32 cellular contexts compared by ENCODE assay signal in genomic region chrX:81925812-81926211, GRCh38.
DNase-seq lines count a peak whose midpoint lies in the region; ATAC-seq and TF ChIP-seq lines count a peak whose summit lies in the region.
"Had no signal": no experiment of that assay in that cellular context is flagged by ENCODE, and none has a peak within 500 bp of the region (broad histone marks: within the 10 kb centered on the region; RNA-seq: fewer than 3 reads in every experiment).

No MANE protein-coding gene starts in this region.

- H3K4me3 Mint-ChIP-seq in CD8-positive, alpha-beta T cell = no peak overlapping the region
- H3K4me3 Mint-ChIP-seq: B cell; CD14-positive monocyte; CD4-positive, alpha-beta memory T cell; CD4-positive, alpha-beta T cell; CD4-positive, CD25-positive, alpha-beta regulatory T cell; CD8-positive, alpha-beta memory T cell had no signal

- no peak overlapping the region for H3K27ac Mint-ChIP-seq in CD8-positive, alpha-beta T cell
- H3K27ac Mint-ChIP-seq: B cell; CD14-positive monocyte; CD4-positive, alpha-beta memory T cell; CD4-positive, alpha-beta T cell; CD4-positive, CD25-positive, alpha-beta regulatory T cell; CD8-positive, alpha-beta memory T cell had no signal

- H3K79me2 ChIP-seq in MM.1S (ENCODE audit: low read length) = no peaks in the 10 kb centered on the region

- CTCF ChIA-PET in CD8-positive, alpha-beta T cell (lab: Charles Lee) = no interaction called here

- H3K4me2 ChIP-seq in MM.1S (ENCODE audit: low read depth, low read length) = no peak overlapping the region
- H3K4me2 ChIP-seq: A549; BLaER1; BLaER1 treated with 17β-estradiol and CSF1 and Interleukin-3, amounts not matched to agents 10 nM and 100 nM had no signal

- H3K27ac ChIP-seq in MM.1S (ENCODE audit: low read length) (no peak overlapping the region), aorta (ENCODE audit: low read depth in 1 of 2, low read length in 2 of 2) (no peak overlapping the region)
- H3K27ac ChIP-seq in CD8-positive, alpha-beta T cell (ENCODE audit: low read depth, low read length) = no peak overlapping the region
- H3K27ac ChIP-seq: 22Rv1; A549; BLaER1; BLaER1 treated with 17β-estradiol and CSF1 and Interleukin-3, amounts not matched to agents 10 nM and 100 nM; C4-2B had no signal

- ATAC-seq in aorta (ENCODE audit: low FRiP score) (peak; percentile 19), HG03108 (IDR thresholded peaks at IDR 0.05; ENCODE audit: unreplicated experiment) (no peak)
- no peak for ATAC-seq in CD8-positive, alpha-beta T cell
- ATAC-seq: A549 had no signal

- no peaks in the 10 kb centered on the region for H3K9me2 ChIP-seq in MM.1S (replicated peaks; ENCODE audit: insufficient read depth, low read length)

- no peaks in the 10 kb centered on the region for H4K20me1 ChIP-seq in MM.1S (ENCODE audit: insufficient read depth, low read length)
- H4K20me1 ChIP-seq: BLaER1 had no signal

- no peak overlapping the region for H3K9ac ChIP-seq in MM.1S (ENCODE audit: low read length)
- H3K9ac ChIP-seq: BLaER1; BLaER1 treated with 17β-estradiol and CSF1 and Interleukin-3, amounts not matched to agents 10 nM and 100 nM had no signal

- POLR2A ChIA-PET in CD8-positive, alpha-beta T cell (lab: Charles Lee) = no interaction called here

- intact Hi-C loops in aorta (cut with DNase I) = no loop called here
- intact Hi-C loops in CD8-positive, alpha-beta T cell (cut with DNase I, micrococcal nuclease) = no loop called here

- no peaks in the 10 kb centered on the region for H3K4me1 Mint-ChIP-seq in CD8-positive, alpha-beta T cell (ENCODE audit: low read depth)
- H3K4me1 Mint-ChIP-seq: B cell; CD14-positive monocyte; CD4-positive, alpha-beta memory T cell; CD4-positive, CD25-positive, alpha-beta regulatory T cell; CD8-positive, alpha-beta memory T cell had no signal

- H3K27me3 ChIP-seq in MM.1S (replicated peaks; ENCODE audit: insufficient read depth, low read length) (no peaks in the 10 kb centered on the region), aorta (ENCODE audit: control insufficient read depth in 1 of 2, insufficient read depth in 2 of 2, low read length in 1 of 2) (no peaks in the 10 kb centered on the region)
- no peaks in the 10 kb centered on the region for H3K27me3 ChIP-seq in CD8-positive, alpha-beta T cell (ENCODE audit: insufficient read depth, low read length)
- H3K27me3 ChIP-seq: BE2C had no signal

- no peaks in the 10 kb centered on the region for H3K36me3 Mint-ChIP-seq in CD8-positive, alpha-beta T cell
- H3K36me3 Mint-ChIP-seq: CD14-positive monocyte; CD4-positive, alpha-beta memory T cell; CD4-positive, CD25-positive, alpha-beta regulatory T cell; CD8-positive, alpha-beta memory T cell had no signal

- no peak for TF ChIP-seq CTCF in MM.1S (IDR thresholded peaks at IDR 0.05; ENCODE audit: low read length)
- TF ChIP-seq CTCF in CD8-positive, alpha-beta T cell (IDR thresholded peaks at IDR 0.05) = no peak

- no peaks in the 10 kb centered on the region for H3K9me3 ChIP-seq in MM.1S (replicated peaks; ENCODE audit: insufficient read depth, low read length)
- no peaks in the 10 kb centered on the region for H3K9me3 ChIP-seq in aorta (ENCODE audit: control insufficient read depth, low read length)
- no peaks in the 10 kb centered on the region for H3K9me3 ChIP-seq in CD8-positive, alpha-beta T cell (ENCODE audit: low read length)
- H3K9me3 ChIP-seq: A549; BE2C; BLaER1; BLaER1 treated with 17β-estradiol and CSF1 and Interleukin-3, amounts not matched to agents 10 nM and 100 nM; Caco-2 had no signal

- H3F3A ChIP-seq in MM.1S (ENCODE audit: insufficient read depth, low read length) = no peaks in the 10 kb centered on the region

- DNase-seq in MM.1S = peak; percentile 67
- DNase-seq in RPMI8226 = peak; percentile 39
- peak in 1 of 2 donors; percentile 28 for DNase-seq in aorta
- no peak for DNase-seq in CD8-positive, alpha-beta T cell
- no peak for DNase-seq in globus pallidus (ENCODE audit: low spot score)
- DNase-seq: 8988T; ACHN; AML-193; BE2C; C1 segment of cervical spinal cord; Caco-2; Calu3; CD4-positive, alpha-beta memory T cell; CD4-positive, alpha-beta T cell; CD4-positive, CD25-positive, alpha-beta regulatory T cell; CD8-positive, alpha-beta memory T cell; COR-L47; DMS 273 treated with DMSO at 0.1 percent for 48 hours; DMS153; DMS53; DMS79; DMS79 treated with DMSO at 0.1 percent for 48 hours; DND-41; EL had no signal

- H2AFZ ChIP-seq in MM.1S (ENCODE audit: low read length) = no peak overlapping the region

- 64 to 82% methylated on average over 2 of the region's 2 CpGs for WGBS in aorta, 2 donors

- H3K36me3 ChIP-seq in MM.1S (replicated peaks; ENCODE audit: insufficient read depth, low read length) (no peaks in the 10 kb centered on the region), aorta (ENCODE audit: control insufficient read depth in 1 of 2, insufficient read depth in 2 of 2, low read length in 1 of 2) (no peaks in the 10 kb centered on the region)
- H3K36me3 ChIP-seq in CD8-positive, alpha-beta T cell (ENCODE audit: insufficient read depth, low read length) = no peaks in the 10 kb centered on the region
- H3K36me3 ChIP-seq: BE2C; BLaER1; BLaER1 treated with 17β-estradiol and CSF1 and Interleukin-3, amounts not matched to agents 10 nM and 100 nM had no signal

- H3K4me1 ChIP-seq in MM.1S (ENCODE audit: low read length) (no peaks in the 10 kb centered on the region), aorta (ENCODE audit: control insufficient read depth in 1 of 2, insufficient read depth in 2 of 2, low read length in 2 of 2) (no peaks in the 10 kb centered on the region)
- no peaks in the 10 kb centered on the region for H3K4me1 ChIP-seq in CD8-positive, alpha-beta T cell (ENCODE audit: insufficient read depth, low read length)
- H3K4me1 ChIP-seq: A549; BE2C; BLaER1; BLaER1 treated with 17β-estradiol and CSF1 and Interleukin-3, amounts not matched to agents 10 nM and 100 nM; Caco-2 had no signal

- no peaks in the 10 kb centered on the region for H3K27me3 Mint-ChIP-seq in CD8-positive, alpha-beta T cell (ENCODE audit: low read depth)
- H3K27me3 Mint-ChIP-seq: B cell; CD4-positive, alpha-beta memory T cell; CD4-positive, alpha-beta T cell; CD4-positive, CD25-positive, alpha-beta regulatory T cell had no signal

- H3K4me3 ChIP-seq in MM.1S (ENCODE audit: low read length) (no peak overlapping the region), aorta (ENCODE audit: low read length in 2 of 2) (no peak overlapping the region)
- H3K4me3 ChIP-seq in CD8-positive, alpha-beta T cell (ENCODE audit: low read depth, low read length) = no peak overlapping the region
- H3K4me3 ChIP-seq: A549; BLaER1; BLaER1 treated with 17β-estradiol and CSF1 and Interleukin-3, amounts not matched to agents 10 nM and 100 nM had no signal

- no peaks in the 10 kb centered on the region for H3K9me3 Mint-ChIP-seq in CD8-positive, alpha-beta T cell
- H3K9me3 Mint-ChIP-seq: CD4-positive, alpha-beta T cell had no signal

Comparison
In these comparisons a context has a peak if more than half of its experiments do, and no peak if none do; other contexts are left out.
1. DNase-seq: peak in MM.1S (single experiment) and RPMI8226 (single experiment); none in CD8-positive, alpha-beta T cell (0 of 7) and globus pallidus (single experiment).